In the genomic region with DNA sequence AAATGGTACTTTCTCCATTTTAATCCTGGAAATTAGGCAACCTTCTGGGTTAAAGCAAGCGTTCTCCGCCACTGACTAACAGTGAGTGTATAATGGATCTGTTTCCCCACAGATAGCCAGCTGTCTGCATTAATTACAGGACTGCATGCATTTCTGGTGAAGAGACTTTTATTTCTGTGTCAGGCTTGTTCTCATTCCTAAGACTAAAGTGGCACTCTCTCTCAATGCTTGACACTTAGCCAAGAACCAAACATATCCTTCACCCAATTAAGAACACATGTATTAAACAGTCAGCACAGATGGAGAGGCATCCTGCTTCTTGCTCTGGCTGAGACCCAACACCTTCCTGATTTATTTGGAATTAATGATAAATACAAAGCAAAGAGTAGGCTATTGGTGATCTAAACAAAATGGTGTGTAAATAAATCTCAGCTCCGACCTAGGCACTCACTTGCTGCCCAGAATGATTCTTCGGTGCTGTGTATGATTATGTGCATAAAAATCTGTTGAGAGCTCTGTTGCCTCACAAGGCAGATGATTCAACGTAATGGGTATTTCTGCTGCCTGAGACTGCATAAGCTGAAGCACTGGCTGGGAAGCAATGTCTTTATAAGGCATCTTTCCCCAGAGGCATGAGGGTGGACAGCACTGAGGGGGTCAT, we compare ENCODE assay signal across 11 cellular contexts. TPM values are rescaled to one million over a fixed set of nuclear protein-coding genes. Genes with fewer than 3 reads are reported as not detected.
A peak's percentile ranks its signal among the peaks of the same experiment; 100 is the strongest.
DNase-seq lines count a peak whose midpoint lies in the region; ATAC-seq and TF ChIP-seq lines count a peak whose summit lies in the region.
"Had no signal": no experiment of that assay in that cellular context is flagged by ENCODE, and none has a peak within 500 bp of the region (broad histone marks: within the 10 kb centered on the region; RNA-seq: fewer than 3 reads in every experiment).

No MANE protein-coding gene starts in this region.

- H3K9me3 Mint-ChIP-seq in brain (no peaks in the 10 kb centered on the region), endodermal cell (no peaks in the 10 kb centered on the region)

- no peaks in the 10 kb centered on the region for H3K9me3 ChIP-seq in endodermal cell (ENCODE audit: control insufficient read depth, low read length)

- no peak overlapping the region for H3K9ac ChIP-seq in endodermal cell (ENCODE audit: extremely low read depth, low read length, poor library complexity, severe bottlenecking)

- no peak overlapping the region for H3K4me3 ChIP-seq in endodermal cell (ENCODE audit: low read length)
- H3K4me3 ChIP-seq: GM12878 had no signal

- H3K4me1 ChIP-seq in endodermal cell (ENCODE audit: control insufficient read depth, insufficient read depth, low read length) = peaks cover 2% of the 10 kb centered on the region

- peak overlapping the region in 4 of 5 experiments; percentile 8 to 70 (median 48) for H3K4me3 Mint-ChIP-seq in brain
- no peak overlapping the region for H3K4me3 Mint-ChIP-seq in endodermal cell

- TF ChIP-seq CTCF in brain (conservative IDR thresholded peaks at IDR 0.05) (no peak), endodermal cell (conservative IDR thresholded peaks at IDR 0.05) (no peak)

- 94 to 97% methylated on average over 5 of the region's 5 CpGs for WGBS in endodermal cell (ENCODE audit: insufficient coverage in 1 of 2, insufficient read length in 1 of 2), 2 experiments

- no peaks in the 10 kb centered on the region for H3K27me3 Mint-ChIP-seq in brain
- H3K27me3 Mint-ChIP-seq in endodermal cell (ENCODE audit: insufficient read depth) = no peaks in the 10 kb centered on the region

- peak in 2 of 3 experiments; percentile 8 to 69 for DNase-seq in NCI-H1417 (lab: John Stamatoyannopoulos, UW)
- DNase-seq in NCI-H1417 treated with DMSO at 0.1 percent for 48 hours (lab: John Stamatoyannopoulos, UW) = no peak
- DNase-seq in kidney glomerular epithelial cell (lab: John Stamatoyannopoulos, UW) = peak; percentile 19
- peak; percentile 44 for DNase-seq in ureter (ENCODE audit: low spot score)
- no peak for DNase-seq in SIG-M5 (lab: John Stamatoyannopoulos, UW)
- no peak for DNase-seq in endodermal cell

- H3K4me1 Mint-ChIP-seq in brain (peaks cover 47% of the 10 kb centered on the region), endodermal cell (peaks cover 3% of the 10 kb centered on the region)

- no peak overlapping the region for H3K27ac ChIP-seq in endodermal cell (ENCODE audit: low read depth, low read length)
- H3K27ac ChIP-seq: 22Rv1 had no signal

- ATAC-seq in GM19035 (IDR thresholded peaks at IDR 0.05; ENCODE audit: unreplicated experiment) = no peak
- ATAC-seq: GM12878 had no signal

- H3K36me3 Mint-ChIP-seq in brain (peaks cover 52% of the 10 kb centered on the region), endodermal cell (ENCODE audit: low read depth) (peaks cover 55% of the 10 kb centered on the region)

- H3K36me3 ChIP-seq in endodermal cell (ENCODE audit: control insufficient read depth, insufficient read depth, low read length) = peaks cover 93% of the 10 kb centered on the region

- H3K27me3 ChIP-seq in endodermal cell (ENCODE audit: control insufficient read depth, insufficient read depth, low read length, poor library complexity, severe bottlenecking) = no peaks in the 10 kb centered on the region

- H3K27ac Mint-ChIP-seq in brain = peak overlapping the region in 4 of 5 experiments; percentile 88 to 97 (median 91)
- no peak overlapping the region for H3K27ac Mint-ChIP-seq in endodermal cell

RNA-seq across cellular contexts. Expression of a gene that starts 16.8 kb away (rescaled TPM):
- polyA plus RNA-seq in brain (ENCODE audit: insufficient read depth, low read depth, low replicate concordance) = 41.6 TPM
- 82.5 TPM for total RNA-seq in ureter
- total RNA-seq in endodermal cell = 100 to 1,000 TPM; 160 to 186 TPM
- polyA plus RNA-seq in endodermal cell (2013, experiment 1 of 2) = 189 TPM
- polyA plus RNA-seq in endodermal cell (2013, experiment 2 of 2) = 189 TPM

RNA-seq across cellular contexts. Expression of a gene that starts 19.6 kb away (rescaled TPM):
- polyA plus RNA-seq in brain (ENCODE audit: insufficient read depth, low read depth, low replicate concordance) = not detected
- total RNA-seq in ureter (not detected), endodermal cell (not detected)
- polyA plus RNA-seq in endodermal cell (2013, experiment 1 of 2) = not detected
- 0.25 TPM for polyA plus RNA-seq in endodermal cell (2013, experiment 2 of 2)
- total RNA-seq: GM12878 had no signal
- polyA plus RNA-seq: esophagus had no signal

RNA-seq across cellular contexts. Expression of a gene that starts 35.8 kb away (rescaled TPM):
- polyA plus RNA-seq in brain (ENCODE audit: insufficient read depth, low read depth, low replicate concordance) = 33.2 TPM
- 12.5 TPM for total RNA-seq in ureter
- total RNA-seq in endodermal cell = 10 to 100 TPM; 46.0 to 51.2 TPM
- polyA plus RNA-seq in endodermal cell (2013, experiment 1 of 2) = 53.3 TPM
- polyA plus RNA-seq in endodermal cell (2013, experiment 2 of 2) = 41.1 TPM

Comparison
In these comparisons a context has a peak if more than half of its experiments do, and no peak if none do; other contexts are left out.
1. DNase-seq: peak in NCI-H1417 (2 of 3), kidney glomerular epithelial cell (single experiment) and ureter (single experiment); none in NCI-H1417 treated with DMSO at 0.1 percent for 48 hours (single experiment), SIG-M5 (single experiment) and endodermal cell (single experiment).